1 cellular context compared by ENCODE assay signal in the genomic region with DNA sequence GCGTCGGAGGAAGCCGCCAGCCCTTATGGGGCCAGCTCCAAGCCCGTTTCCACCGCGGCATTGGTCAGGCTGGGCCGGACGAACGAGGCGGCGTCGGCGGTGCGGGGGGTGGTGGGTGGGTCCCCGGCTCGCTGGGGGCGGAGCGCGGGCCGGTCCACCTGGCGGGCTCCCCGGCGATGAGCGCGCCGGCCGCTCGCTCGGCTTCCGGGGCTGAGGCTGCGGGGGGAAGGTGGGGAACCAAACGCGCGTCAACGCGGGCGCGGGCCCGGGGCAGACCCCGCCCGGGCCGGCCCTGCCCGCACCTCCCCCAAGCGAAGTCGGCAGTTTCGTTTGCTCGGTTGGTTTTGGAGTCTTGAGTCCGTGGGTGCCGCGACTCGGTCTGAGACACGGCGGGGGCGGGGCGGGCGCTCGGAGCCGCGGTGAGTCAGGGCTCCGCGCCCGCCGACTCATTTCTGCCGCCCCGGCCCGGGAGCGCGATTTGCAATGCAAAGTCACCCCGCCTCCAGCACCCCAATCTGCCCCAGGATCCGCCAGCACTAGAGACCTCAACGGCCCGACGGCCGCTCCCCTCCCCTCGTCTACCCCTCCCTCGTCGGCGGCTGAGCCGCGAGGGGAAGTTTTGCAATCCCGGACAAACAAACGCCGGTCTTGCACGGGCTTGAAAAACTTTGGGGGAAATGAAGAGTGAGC.
TF ChIP-seq lines count a peak whose summit lies in the region.

No MANE protein-coding gene starts in this region.

TF ChIP-seq in WTC11, 78 proteins besides CTCF, POLR2A, EP300 and RAD21 (continued from another document):
- TF ChIP-seq, protein P1, sequence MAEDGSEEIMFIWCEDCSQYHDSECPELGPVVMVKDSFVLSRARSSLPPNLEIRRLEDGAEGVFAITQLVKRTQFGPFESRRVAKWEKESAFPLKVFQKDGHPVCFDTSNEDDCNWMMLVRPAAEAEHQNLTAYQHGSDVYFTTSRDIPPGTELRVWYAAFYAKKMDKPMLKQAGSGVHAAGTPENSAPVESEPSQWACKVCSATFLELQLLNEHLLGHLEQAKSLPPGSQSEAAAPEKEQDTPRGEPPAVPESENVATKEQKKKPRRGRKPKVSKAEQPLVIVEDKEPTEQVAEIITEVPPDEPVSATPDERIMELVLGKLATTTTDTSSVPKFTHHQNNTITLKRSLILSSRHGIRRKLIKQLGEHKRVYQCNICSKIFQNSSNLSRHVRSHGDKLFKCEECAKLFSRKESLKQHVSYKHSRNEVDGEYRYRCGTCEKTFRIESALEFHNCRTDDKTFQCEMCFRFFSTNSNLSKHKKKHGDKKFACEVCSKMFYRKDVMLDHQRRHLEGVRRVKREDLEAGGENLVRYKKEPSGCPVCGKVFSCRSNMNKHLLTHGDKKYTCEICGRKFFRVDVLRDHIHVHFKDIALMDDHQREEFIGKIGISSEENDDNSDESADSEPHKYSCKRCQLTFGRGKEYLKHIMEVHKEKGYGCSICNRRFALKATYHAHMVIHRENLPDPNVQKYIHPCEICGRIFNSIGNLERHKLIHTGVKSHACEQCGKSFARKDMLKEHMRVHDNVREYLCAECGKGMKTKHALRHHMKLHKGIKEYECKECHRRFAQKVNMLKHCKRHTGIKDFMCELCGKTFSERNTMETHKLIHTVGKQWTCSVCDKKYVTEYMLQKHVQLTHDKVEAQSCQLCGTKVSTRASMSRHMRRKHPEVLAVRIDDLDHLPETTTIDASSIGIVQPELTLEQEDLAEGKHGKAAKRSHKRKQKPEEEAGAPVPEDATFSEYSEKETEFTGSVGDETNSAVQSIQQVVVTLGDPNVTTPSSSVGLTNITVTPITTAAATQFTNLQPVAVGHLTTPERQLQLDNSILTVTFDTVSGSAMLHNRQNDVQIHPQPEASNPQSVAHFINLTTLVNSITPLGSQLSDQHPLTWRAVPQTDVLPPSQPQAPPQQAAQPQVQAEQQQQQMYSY (CRISPR knock-in tag; IDR thresholded peaks at IDR 0.05), result no peak
- TF ChIP-seq FOXK1 (CRISPR knock-in tag; IDR thresholded peaks at IDR 0.05), result 0 out of 2 replicates have a peak, but pooled peaks have one; percentile 25
- no peak for TF ChIP-seq ZBTB21 (CRISPR knock-in tag; IDR thresholded peaks at IDR 0.05; ENCODE audit: borderline replicate concordance)
- no peak for TF ChIP-seq HMGA2 (CRISPR knock-in tag; IDR thresholded peaks at IDR 0.05)
